8 cellular contexts compared by ENCODE assay signal in genomic region chr10:70982443-70982842, GRCh38.
DNase-seq lines count a peak whose midpoint lies in the region; ATAC-seq lines count a peak whose summit lies in the region.

No MANE protein-coding gene starts in this region.

- H3K9me3 Mint-ChIP-seq in activated T-cell treated with anti-CD3 and anti-CD28 coated beads, Interleukin-2, amount 50 U/mL, for 4 hours, result no peaks in the 10 kb centered on the region
- H3K9me3 Mint-ChIP-seq in stimulated activated memory B cell treated with anti-CD40 and anti-IgM and Interleukin-4, amounts not matched to agents 10 μg/mL and 1 μg/mL and 100 μg/mL, for 72 hours, result no peaks in the 10 kb centered on the region

- H3K27ac Mint-ChIP-seq in T-helper 17 cell, result peak overlapping the region; percentile 59
- peak overlapping the region; percentile 15 for H3K27ac Mint-ChIP-seq in stimulated activated memory B cell treated with anti-CD40 and anti-IgM and Interleukin-4, amounts not matched to agents 10 μg/mL and 1 μg/mL and 100 μg/mL, for 72 hours

- H3K27me3 Mint-ChIP-seq in activated T-cell treated with anti-CD3 and anti-CD28 coated beads, Interleukin-2, amount 50 U/mL, for 4 hours (ENCODE audit: low read depth), result no peaks in the 10 kb centered on the region
- peaks cover 8% of the 10 kb centered on the region for H3K27me3 Mint-ChIP-seq in T-helper 17 cell
- H3K27me3 Mint-ChIP-seq in stimulated activated memory B cell treated with anti-CD40 and anti-IgM and Interleukin-4, amounts not matched to agents 10 μg/mL and 1 μg/mL and 100 μg/mL, for 72 hours, result peaks cover 10% of the 10 kb centered on the region

- H3K4me1 Mint-ChIP-seq in activated T-cell treated with anti-CD3 and anti-CD28 coated beads, Interleukin-2, amount 50 U/mL, for 4 hours (ENCODE audit: low read depth), result peaks cover 10% of the 10 kb centered on the region
- peaks cover 12% of the 10 kb centered on the region for H3K4me1 Mint-ChIP-seq in T-helper 17 cell
- peaks cover 12% of the 10 kb centered on the region for H3K4me1 Mint-ChIP-seq in stimulated activated memory B cell treated with anti-CD40 and anti-IgM and Interleukin-4, amounts not matched to agents 10 μg/mL and 1 μg/mL and 100 μg/mL, for 72 hours

- peak; percentile 43 to 44 for ATAC-seq in activated T-cell treated with anti-CD3 and anti-CD28 coated beads, Interleukin-2, amount 50 U/mL, for 4 hours
- ATAC-seq in HG02884 (IDR thresholded peaks at IDR 0.05; ENCODE audit: unreplicated experiment), result peak; percentile 76
- peak; percentile 45 for ATAC-seq in T-helper 17 cell
- ATAC-seq in stimulated activated memory B cell treated with anti-CD40 and anti-IgM and Interleukin-4, amounts not matched to agents 10 μg/mL and 1 μg/mL and 100 μg/mL, for 72 hours, result no peak
- no peak for ATAC-seq in HG02970 (IDR thresholded peaks at IDR 0.05; ENCODE audit: low FRiP score, unreplicated experiment)
- no peak for ATAC-seq in left lobe of liver

- H3K36me3 Mint-ChIP-seq in activated T-cell treated with anti-CD3 and anti-CD28 coated beads, Interleukin-2, amount 50 U/mL, for 4 hours (ENCODE audit: insufficient read depth), result no peaks in the 10 kb centered on the region
- no peaks in the 10 kb centered on the region for H3K36me3 Mint-ChIP-seq in T-helper 17 cell (ENCODE audit: low read depth)
- H3K36me3 Mint-ChIP-seq in stimulated activated memory B cell treated with anti-CD40 and anti-IgM and Interleukin-4, amounts not matched to agents 10 μg/mL and 1 μg/mL and 100 μg/mL, for 72 hours, result no peaks in the 10 kb centered on the region

- no peaks in the 10 kb centered on the region for H3K9me3 ChIP-seq in T-helper 17 cell (ENCODE audit: control insufficient read depth, low read length, poor library complexity, severe bottlenecking)

- H3K4me3 Mint-ChIP-seq in activated T-cell treated with anti-CD3 and anti-CD28 coated beads, Interleukin-2, amount 50 U/mL, for 4 hours, result peak overlapping the region; percentile 39
- H3K4me3 Mint-ChIP-seq in T-helper 17 cell, result peak overlapping the region; percentile 53
- H3K4me3 Mint-ChIP-seq in stimulated activated memory B cell treated with anti-CD40 and anti-IgM and Interleukin-4, amounts not matched to agents 10 μg/mL and 1 μg/mL and 100 μg/mL, for 72 hours, result no peak overlapping the region

- DNase-seq in activated T-cell treated with anti-CD3 and anti-CD28 coated beads, Interleukin-2, amount 50 U/mL, for 4 hours, result no peak
- DNase-seq in activated T-cell treated with anti-CD3 and anti-CD28 coated beads for 4 hours (no peak), T-helper 17 cell (no peak), RKO (ENCODE audit: low spot score) (no peak), left lobe of liver (ENCODE audit: low spot score) (no peak)

Comparison
In these comparisons a context has a peak if more than half of its experiments do, and no peak if none do; other contexts are left out.
1. ATAC-seq: peak in activated T-cell treated with anti-CD3 and anti-CD28 coated beads, Interleukin-2, amount 50 U/mL, for 4 hours (2 of 2), HG02884 (single experiment) and T-helper 17 cell (single experiment); none in stimulated activated memory B cell treated with anti-CD40 and anti-IgM and Interleukin-4, amounts not matched to agents 10 μg/mL and 1 μg/mL and 100 μg/mL, for 72 hours (single experiment), HG02970 (single experiment) and left lobe of liver (single experiment).